ENCODE assay signal across 9 cellular contexts in the genomic region with DNA sequence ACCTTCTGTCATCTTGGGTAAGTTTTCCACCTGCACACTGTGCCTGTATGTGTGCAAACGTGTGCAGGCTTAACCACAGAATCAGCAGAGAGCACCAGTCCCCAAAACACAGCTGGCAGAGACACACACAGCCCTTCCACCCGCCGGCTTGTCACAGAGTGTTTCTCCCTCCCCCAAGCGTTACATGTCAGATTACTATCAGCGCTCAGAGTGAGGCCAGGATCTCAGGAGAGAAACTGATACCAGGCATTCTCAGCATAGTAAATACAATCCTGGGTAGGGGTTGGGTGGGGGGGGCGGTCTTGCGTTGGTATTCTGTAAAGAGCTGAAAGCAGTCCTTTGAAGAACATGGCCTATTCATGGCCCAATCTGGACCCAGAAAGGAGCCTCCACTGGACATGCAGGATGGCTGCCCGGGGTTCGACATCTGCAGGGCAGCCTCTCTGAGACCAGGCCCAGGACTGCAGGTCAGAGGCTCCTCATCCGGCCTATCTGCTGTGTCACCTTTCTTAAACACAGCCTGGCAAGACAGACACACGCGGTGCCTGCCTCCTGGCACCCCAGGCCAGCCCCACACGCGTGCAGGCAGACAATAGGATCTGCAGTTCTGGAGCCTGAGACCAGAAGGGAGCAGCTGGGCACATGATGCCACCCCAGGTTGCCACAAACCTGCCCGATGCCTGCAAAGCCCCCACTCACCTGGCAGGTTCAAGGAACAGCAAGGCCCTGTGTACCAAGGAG. TPM values are rescaled to one million over a fixed set of nuclear protein-coding genes. Genes with fewer than 3 reads are reported as not detected.
DNase-seq lines count a peak whose midpoint lies in the region; ATAC-seq and TF ChIP-seq lines count a peak whose summit lies in the region.
"Had no signal": no experiment of that assay in that cellular context is flagged by ENCODE, and none has a peak within 500 bp of the region (broad histone marks: within the 10 kb centered on the region; RNA-seq: fewer than 3 reads in every experiment).

No MANE protein-coding gene starts in this region.

- intact Hi-C loops in sigmoid colon (cut with DNase I), result loop anchor here (5.0 to 10.0 kb wide), 3 partner anchors 106 to 769 kb away; a partner anchor contains a TSS

- no peak for ATAC-seq in GM19397 (IDR thresholded peaks at IDR 0.05; ENCODE audit: unreplicated experiment)

- H3K36me3 ChIP-seq in HAP-1 (replicated peaks) (no peaks in the 10 kb centered on the region), cardiac muscle cell (no peaks in the 10 kb centered on the region), sigmoid colon (no peaks in the 10 kb centered on the region)

- no peaks in the 10 kb centered on the region for H3K9me3 ChIP-seq in HAP-1
- no peaks in the 10 kb centered on the region for H3K9me3 ChIP-seq in cardiac muscle cell (ENCODE audit: low read depth)
- no peaks in the 10 kb centered on the region for H3K9me3 ChIP-seq in sigmoid colon

- DNase-seq in HAP-1 (ENCODE audit: low spot score in 2 of 2) (no peak), cardiac muscle cell (ENCODE audit: low read depth in 1 of 2, low spot score in 1 of 2) (no peak), sigmoid colon (no peak), SW480 (ENCODE audit: low spot score) (no peak), SIG-M5 (lab: John Stamatoyannopoulos, UW) (no peak)
- no peak for DNase-seq in activated CD8-positive, alpha-beta memory T cell treated with anti-CD3 and anti-CD28 coated beads for 24 hours

- H3K27me3 ChIP-seq in HAP-1 (ENCODE audit: low read depth), result no peaks in the 10 kb centered on the region
- H3K27me3 ChIP-seq in cardiac muscle cell, result no peaks in the 10 kb centered on the region
- H3K27me3 ChIP-seq in sigmoid colon, result no peaks in the 10 kb centered on the region

- no peak for TF ChIP-seq CTCF in WI38 (IDR thresholded peaks at IDR 0.05; ENCODE audit: low read depth, low read length)
- no peak for TF ChIP-seq CTCF in cardiac muscle cell (IDR thresholded peaks at IDR 0.05; ENCODE audit: low read depth, low read length)
- TF ChIP-seq CTCF in sigmoid colon (IDR thresholded peaks at IDR 0.05), result no peak

- no peak for TF ChIP-seq EP300 in sigmoid colon (IDR thresholded peaks at IDR 0.05)

- WGBS in sigmoid colon, 2 donors, result 67 to 78% methylated on average over 15 of the region's 15 CpGs

- no peak for TF ChIP-seq POLR2A in sigmoid colon (IDR thresholded peaks at IDR 0.05)

- H3K4me1 ChIP-seq in HAP-1 (peaks cover 5% of the 10 kb centered on the region; the same call in 1 of the 2 replicates), cardiac muscle cell (ENCODE audit: low read depth) (peaks cover 34% of the 10 kb centered on the region), sigmoid colon (peaks cover 0 to 67% (median 63%) of the 10 kb centered on the region in 4 donors)

- in situ Hi-C loops in HAP-1 (cut with MboI; ENCODE audit: low sequenced_read_pairs), result no loop called here

- no peak overlapping the region for H3K27ac ChIP-seq in cardiac muscle cell
- peak overlapping the region; percentile 71 to 96 (median 92) for H3K27ac ChIP-seq in sigmoid colon

- H3K4me3 ChIP-seq in HAP-1, result peak overlapping the region; percentile 55
- H3K4me3 ChIP-seq in WI38 (ENCODE audit: low read depth, low read length), result peak overlapping the region; percentile 93
- H3K4me3 ChIP-seq in cardiac muscle cell, result peak overlapping the region; percentile 65
- peak overlapping the region; percentile 68 to 96 (median 80) for H3K4me3 ChIP-seq in sigmoid colon

RNA-seq across cellular contexts. Expression of a gene that starts 1.7 kb away (rescaled TPM):
- 29.4 and 33.9 TPM in 2 replicates for total RNA-seq in cardiac muscle cell
- 19.3 and 20.9 TPM in 2 replicates for polyA plus RNA-seq in cardiac muscle cell
- total RNA-seq in sigmoid colon, result 10 to 100 TPM; 28.1 to 69.2 (median 46.2) TPM
- polyA plus RNA-seq in sigmoid colon, result 10 to 100 TPM; 16.6 to 29.8 (median 18.6) TPM

RNA-seq across cellular contexts. Expression of a gene that starts 55.2 kb away (rescaled TPM):
- not detected in 2 replicates for total RNA-seq in cardiac muscle cell
- polyA plus RNA-seq in cardiac muscle cell, result not detected in 2 replicates
- not detected for total RNA-seq in sigmoid colon
- not detected for polyA plus RNA-seq in sigmoid colon
- total RNA-seq: kidney epithelial cell had no signal
